Comparison of ENCODE assay signal across 1 cellular context in genomic region chr21:40053007-40053406, GRCh38.
TF ChIP-seq lines count a peak whose summit lies in the region.

No MANE protein-coding gene starts in this region.

TF ChIP-seq in HepG2, 621 proteins besides CTCF, POLR2A, EP300 and RAD21 (continued from another document):
- no peak for TF ChIP-seq TERF1 (CRISPR knock-in tag; IDR thresholded peaks at IDR 0.05)
- no peak for TF ChIP-seq HNF1B (CRISPR knock-in tag; IDR thresholded peaks at IDR 0.05)
- TF ChIP-seq DBP (CRISPR knock-in tag; IDR thresholded peaks at IDR 0.05; ENCODE audit: not compliant biosample characterization) = no peak
- TF ChIP-seq ZKSCAN8 (CRISPR knock-in tag; IDR thresholded peaks at IDR 0.05; ENCODE audit: borderline replicate concordance) = no peak
